20 cellular contexts compared by ENCODE assay signal in genomic region chr20:49260218-49260617, GRCh38.
"Had no signal": no experiment of that assay in that cellular context is flagged by ENCODE, and none has a peak within 500 bp of the region (broad histone marks: within the 10 kb centered on the region; RNA-seq: fewer than 3 reads in every experiment).

No MANE protein-coding gene starts in this region.

- H3K27ac Mint-ChIP-seq: dendritic cell treated with granulocyte-macrophage colony-stimulating factor and Interleukin-4, amounts not matched to agents 40 ng/mL and 50 ng/mL, for 4 days; endodermal cell; neural progenitor cell; T-cell; T-helper 2 cell treated with Interferon-gamma antibody and Interleukin-4, amounts not matched to agents 5 μg/mL and 100 μg/mL, for 36 hours had no signal

- H3K4me3 Mint-ChIP-seq: dendritic cell treated with granulocyte-macrophage colony-stimulating factor and Interleukin-4, amounts not matched to agents 40 ng/mL and 50 ng/mL, for 4 days; endodermal cell; naive thymus-derived CD8-positive, alpha-beta T cell; neural progenitor cell; T-cell; T-helper 2 cell treated with Interferon-gamma antibody and Interleukin-4, amounts not matched to agents 5 μg/mL and 100 μg/mL, for 36 hours had no signal

- H3K4me1 Mint-ChIP-seq: endodermal cell, neural progenitor cell had no signal

- ATAC-seq: foreskin keratinocyte; heart right ventricle; naive thymus-derived CD8-positive, alpha-beta T cell; T-cell had no signal

- H3K27me3 Mint-ChIP-seq: dendritic cell treated with granulocyte-macrophage colony-stimulating factor and Interleukin-4, amounts not matched to agents 40 ng/mL and 50 ng/mL, for 4 days; naive thymus-derived CD8-positive, alpha-beta T cell; T-cell had no signal

- DNase-seq: activated CD4-positive, alpha-beta T cell treated with anti-CD3 and anti-CD28 coated beads for 48 hours; activated CD4-positive, CD25-positive, alpha-beta regulatory T cell; activated CD8-positive, alpha-beta memory T cell treated with anti-CD3 and anti-CD28 coated beads for 24 hours; amygdala; central memory CD4-positive, alpha-beta T cell; endodermal cell; foreskin keratinocyte; heart right ventricle; midbrain; naive thymus-derived CD8-positive, alpha-beta T cell; occipital lobe; stimulated activated CD4-positive, alpha-beta T cell treated with anti-CD3 and anti-CD28 coated beads, Interleukin-15, amount 100 ng/mL, for 24 hours; stimulated activated CD4-positive, alpha-beta T cell treated with anti-CD3 and anti-CD28 coated beads, Interleukin-2, amount 100 ng/mL, for 24 hours; stimulated activated naive CD4-positive, alpha-beta T cell; T-cell; testis; transverse colon had no signal

- H3K9me3 Mint-ChIP-seq: dendritic cell treated with granulocyte-macrophage colony-stimulating factor and Interleukin-4, amounts not matched to agents 40 ng/mL and 50 ng/mL, for 4 days; naive thymus-derived CD8-positive, alpha-beta T cell; neural progenitor cell had no signal
